ENCODE assay signal across 8 cellular contexts in the genomic region with DNA sequence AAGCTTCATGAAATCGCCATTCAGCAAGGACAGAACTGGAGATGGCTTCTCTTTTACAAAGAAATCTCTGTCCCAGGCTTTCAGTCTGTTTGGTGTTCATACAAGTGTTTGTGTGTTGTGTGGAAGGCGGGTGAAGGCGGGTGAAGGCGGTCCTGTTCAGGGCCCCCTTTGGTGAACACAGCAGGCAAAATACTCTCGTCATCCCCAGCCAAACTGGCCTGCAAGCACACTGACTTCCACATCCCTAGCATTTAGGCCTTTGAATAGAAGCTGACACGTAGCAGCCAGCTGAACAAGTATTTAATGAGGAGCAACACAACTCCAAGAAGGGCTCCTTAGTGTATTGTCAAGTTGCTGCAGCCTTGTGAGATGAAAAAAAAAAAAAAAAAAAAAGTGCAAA.
DNase-seq lines count a peak whose midpoint lies in the region; ATAC-seq lines count a peak whose summit lies in the region.
"Had no signal": no experiment of that assay in that cellular context is flagged by ENCODE, and none has a peak within 500 bp of the region (broad histone marks: within the 10 kb centered on the region; RNA-seq: fewer than 3 reads in every experiment).

No MANE protein-coding gene starts in this region.

- peaks cover 17 to 59% (median 34%) of the 10 kb centered on the region in 3 donors for H3K36me3 Mint-ChIP-seq in immature natural killer cell
- peaks cover 50 to 79% of the 10 kb centered on the region in 2 donors for H3K36me3 Mint-ChIP-seq in stimulated activated naive B cell treated with anti-CD40 and anti-IgM and Interleukin-4, amounts not matched to agents 10 μg/mL and 1 μg/mL and 100 μg/mL, for 72 hours

- peaks cover 37% of the 10 kb centered on the region for H3K36me3 ChIP-seq in HUES64 (ENCODE audit: insufficient read depth, low read length)

- H3K27me3 Mint-ChIP-seq in immature natural killer cell (ENCODE audit: low read depth in 3 of 3) = no peaks in the 10 kb centered on the region
- no peaks in the 10 kb centered on the region for H3K27me3 Mint-ChIP-seq in stimulated activated naive B cell treated with anti-CD40 and anti-IgM and Interleukin-4, amounts not matched to agents 10 μg/mL and 1 μg/mL and 100 μg/mL, for 72 hours

- peak in 50 of 58 donors; percentile 18 to 89 (median 66) for DNase-seq in anterior cingulate cortex (lab: John Stamatoyannopoulos, UW)
- DNase-seq in immature natural killer cell = no peak
- no peak for DNase-seq in stimulated activated naive B cell treated with anti-CD40 and anti-IgM and Interleukin-4, amounts not matched to agents 10 μg/mL and 1 μg/mL and 100 μg/mL, for 72 hours
- no peak for DNase-seq in NCI-H128 (lab: John Stamatoyannopoulos, UW; ENCODE audit: unreplicated experiment)
- DNase-seq: effector memory CD4-positive, alpha-beta T cell had no signal

- 0 out of 2 replicates have a peak overlapping the region, but pooled peaks have one; percentile 53 for H3K9ac ChIP-seq in HUES64 (ENCODE audit: low read depth, low read length)

- H3K27me3 ChIP-seq in HUES64 (ENCODE audit: insufficient read depth, low read length) = no peaks in the 10 kb centered on the region

- H3K27ac ChIP-seq in HUES64 (ENCODE audit: low read depth, low read length) = no peak overlapping the region

- H3K27ac Mint-ChIP-seq in immature natural killer cell = peak overlapping the region in 5 of 6 donors; percentile 46 to 82 (median 56)
- peak overlapping the region; percentile 81 for H3K27ac Mint-ChIP-seq in stimulated activated naive B cell treated with anti-CD40 and anti-IgM and Interleukin-4, amounts not matched to agents 10 μg/mL and 1 μg/mL and 100 μg/mL, for 72 hours

- no peak for ATAC-seq in stimulated activated naive B cell treated with anti-CD40 and anti-IgM and Interleukin-4, amounts not matched to agents 10 μg/mL and 1 μg/mL and 100 μg/mL, for 72 hours (replicated peaks)
- ATAC-seq in HG03460 (IDR thresholded peaks at IDR 0.05; ENCODE audit: unreplicated experiment) = no peak
- no peak for ATAC-seq in GM21786 (IDR thresholded peaks at IDR 0.05; ENCODE audit: unreplicated experiment)

- peaks cover 22% of the 10 kb centered on the region for H3K4me1 ChIP-seq in HUES64 (ENCODE audit: insufficient read depth, low read length)

- no peaks in the 10 kb centered on the region for H3K9me3 Mint-ChIP-seq in immature natural killer cell
- no peaks in the 10 kb centered on the region for H3K9me3 Mint-ChIP-seq in stimulated activated naive B cell treated with anti-CD40 and anti-IgM and Interleukin-4, amounts not matched to agents 10 μg/mL and 1 μg/mL and 100 μg/mL, for 72 hours

- H3K9me3 ChIP-seq in HUES64 (ENCODE audit: insufficient read depth, low read depth, low read length) = no peaks in the 10 kb centered on the region

- no peak overlapping the region for H3K4me3 ChIP-seq in HUES64 (ENCODE audit: low read length)

- H3K4me3 Mint-ChIP-seq in immature natural killer cell = no peak overlapping the region
- peak overlapping the region; percentile 7 to 58 for H3K4me3 Mint-ChIP-seq in stimulated activated naive B cell treated with anti-CD40 and anti-IgM and Interleukin-4, amounts not matched to agents 10 μg/mL and 1 μg/mL and 100 μg/mL, for 72 hours

- peaks cover 77 to 94% of the 10 kb centered on the region in 2 donors for H3K4me1 Mint-ChIP-seq in immature natural killer cell
- peaks cover 59 to 88% of the 10 kb centered on the region in 2 donors for H3K4me1 Mint-ChIP-seq in stimulated activated naive B cell treated with anti-CD40 and anti-IgM and Interleukin-4, amounts not matched to agents 10 μg/mL and 1 μg/mL and 100 μg/mL, for 72 hours

- WGBS in HUES64 = 14% methylated on average over 5 of the region's 6 CpGs

Comparison
In these comparisons a context has a peak if more than half of its experiments do, and no peak if none do; other contexts are left out.
1. DNase-seq: peak in anterior cingulate cortex (50 of 58); none in immature natural killer cell (0 of 3), stimulated activated naive B cell treated with anti-CD40 and anti-IgM and Interleukin-4, amounts not matched to agents 10 μg/mL and 1 μg/mL and 100 μg/mL, for 72 hours (single experiment) and NCI-H128 (single experiment).
2. H3K4me3 Mint-ChIP-seq: peak in stimulated activated naive B cell treated with anti-CD40 and anti-IgM and Interleukin-4, amounts not matched to agents 10 μg/mL and 1 μg/mL and 100 μg/mL, for 72 hours (2 of 2); none in immature natural killer cell (0 of 5).